In genomic region chr1:156895408-156895874, GRCh38 we compare ENCODE assay signal across 12 cellular contexts. TPM values are rescaled to one million over a fixed set of nuclear protein-coding genes. Genes with fewer than 3 reads are reported as not detected.
DNase-seq lines count a peak whose midpoint lies in the region; ATAC-seq, FAIRE-seq and TF ChIP-seq lines count a peak whose summit lies in the region.
"Had no signal": no experiment of that assay in that cellular context is flagged by ENCODE, and none has a peak within 500 bp of the region (broad histone marks: within the 10 kb centered on the region; RNA-seq: fewer than 3 reads in every experiment).

No MANE protein-coding gene starts in this region.

- H3K36me3 ChIP-seq in IMR-90 (ENCODE audit: control insufficient read depth, insufficient read depth, low read length) (no peaks in the 10 kb centered on the region), brain microvascular endothelial cell (replicated peaks) (no peaks in the 10 kb centered on the region), kidney (ENCODE audit: control insufficient read depth in 1 of 2, insufficient read depth in 2 of 2, low read length in 2 of 2) (no peaks in the 10 kb centered on the region), subcutaneous abdominal adipose tissue (ENCODE audit: control insufficient read depth in 5 of 5, insufficient read depth in 5 of 5, low read length in 5 of 5) (no peaks in the 10 kb centered on the region)

- intact Hi-C loops in IMR-90 (cut with micrococcal nuclease): no loop called here
- intact Hi-C loops in kidney (cut with DNase I): no loop called here
- intact Hi-C loops in activated CD4-positive, alpha-beta T cell treated with anti-CD3 and anti-CD28 coated beads for 36 hours (cut with DNase I, micrococcal nuclease): no loop called here

- H3K27ac ChIP-seq in IMR-90 (ENCODE audit: insufficient read depth, low read length) (peak overlapping the region; percentile 59), brain microvascular endothelial cell (peak overlapping the region; percentile 35), kidney (ENCODE audit: low read depth in 2 of 2, low read length in 2 of 2) (peak overlapping the region; percentile 82 to 95), subcutaneous abdominal adipose tissue (ENCODE audit: low read depth, low read length) (peak overlapping the region; percentile 84)

- no peak for TF ChIP-seq CTCF in IMR-90 (conservative IDR thresholded peaks at IDR 0.05; ENCODE audit: low read depth, low read length)
- TF ChIP-seq CTCF in brain microvascular endothelial cell (IDR thresholded peaks at IDR 0.05; ENCODE audit: low read depth, low read length, missing control alignments): no peak
- no peak for TF ChIP-seq CTCF in kidney (IDR thresholded peaks at IDR 0.05; ENCODE audit: borderline replicate concordance, extremely low read depth, insufficient read depth)

- peak overlapping the region; percentile 87 for H4K91ac ChIP-seq in IMR-90 (ENCODE audit: insufficient read depth, low read depth, low read length)

- peak overlapping the region; percentile 74; the same call in 1 of the 2 replicates for H3K14ac ChIP-seq in IMR-90 (replicated peaks; ENCODE audit: low read depth, low read length)

- H2AK9ac ChIP-seq in IMR-90 (replicated peaks; ENCODE audit: low read depth, low read length, poor library complexity): peak overlapping the region; percentile 96

- H3K9me3 ChIP-seq in IMR-90 (ENCODE audit: control insufficient read depth, insufficient read depth, low read length) (no peaks in the 10 kb centered on the region), kidney (ENCODE audit: control insufficient read depth in 1 of 2, low read length in 2 of 2) (no peaks in the 10 kb centered on the region), subcutaneous abdominal adipose tissue (ENCODE audit: control insufficient read depth in 5 of 5, low read length in 5 of 5) (no peaks in the 10 kb centered on the region)

- H3K18ac ChIP-seq in IMR-90 (ENCODE audit: low read depth, low read length): peak overlapping the region; percentile 65; the same call in 1 of the 2 replicates

- 67% methylated on average over 1 of the region's 6 CpGs; no CpG with 5 or more reads in 1 of the 2 experiments for WGBS in IMR-90 (ENCODE audit: extremely low coverage in 2 of 2, insufficient read length in 1 of 2), 2 experiments

- peak overlapping the region; percentile 92 for H2BK5ac ChIP-seq in IMR-90 (ENCODE audit: low read depth, low read length, poor library complexity, severe bottlenecking)

- H4K5ac ChIP-seq in IMR-90 (ENCODE audit: low read depth, low read length): peak overlapping the region; percentile 59; the same call in 1 of the 2 replicates

- peak overlapping the region; percentile 62 to 68 for H4K8ac ChIP-seq in IMR-90 (ENCODE audit: low read depth in 2 of 2, low read length in 2 of 2)

- H3K4me1 ChIP-seq in IMR-90 (ENCODE audit: control insufficient read depth, insufficient read depth, low read length): peaks cover 42% of the 10 kb centered on the region
- H3K4me1 ChIP-seq in kidney (ENCODE audit: control insufficient read depth in 1 of 2, insufficient read depth in 1 of 2, low read depth in 1 of 2, low read length in 2 of 2): peaks cover 0 to 18% of the 10 kb centered on the region in 2 donors
- peaks cover 7 to 81% (median 55%) of the 10 kb centered on the region in 5 donors for H3K4me1 ChIP-seq in subcutaneous abdominal adipose tissue (ENCODE audit: control insufficient read depth in 5 of 5, insufficient read depth in 5 of 5, low read length in 5 of 5)

- no peaks in the 10 kb centered on the region for H3K9me3 Mint-ChIP-seq in activated CD4-positive, alpha-beta T cell treated with anti-CD3 and anti-CD28 coated beads for 36 hours (ENCODE audit: low read depth)
- H3K9me3 Mint-ChIP-seq: naive thymus-derived CD4-positive, alpha-beta T cell had no signal

- BruUV-seq in IMR-90 (replicated peaks; lab: Mats Ljungman, UMichigan): no TSS peak

- peak overlapping the region; percentile 88 for H2BK120ac ChIP-seq in IMR-90 (ENCODE audit: low read depth, low read length)

- peak overlapping the region; percentile 67 for H2BK20ac ChIP-seq in IMR-90 (ENCODE audit: low read depth, low read length)

- FAIRE-seq in kidney (lab: Jason Lieb, UNC): no peak

- no peak overlapping the region for H3K27ac Mint-ChIP-seq in activated CD4-positive, alpha-beta T cell treated with anti-CD3 and anti-CD28 coated beads for 36 hours

- peaks cover 12% of the 10 kb centered on the region for H3K4me1 Mint-ChIP-seq in activated CD4-positive, alpha-beta T cell treated with anti-CD3 and anti-CD28 coated beads for 36 hours

- peak overlapping the region; percentile 26 for H3K23ac ChIP-seq in IMR-90 (ENCODE audit: low read depth, low read length)

- peak overlapping the region; percentile 41 for H2AK5ac ChIP-seq in IMR-90 (ENCODE audit: low read depth, low read length)

- no peak for ATAC-seq in IMR-90 (ENCODE audit: low read depth)
- ATAC-seq in activated CD4-positive, alpha-beta T cell treated with anti-CD3 and anti-CD28 coated beads for 36 hours: no peak
- ATAC-seq: naive thymus-derived CD4-positive, alpha-beta T cell had no signal

- no peak overlapping the region for H3K4me3 ChIP-seq in IMR-90 (ENCODE audit: insufficient read depth, low read depth, low read length)
- no peak overlapping the region for H3K4me3 ChIP-seq in brain microvascular endothelial cell (ENCODE audit: low read depth, low read length)
- H3K4me3 ChIP-seq in kidney (ENCODE audit: low read length in 2 of 2): peak overlapping the region in 1 of 2 donors; percentile 67
- H3K4me3 ChIP-seq in subcutaneous abdominal adipose tissue (ENCODE audit: low read depth in 1 of 5, low read length in 5 of 5): peak overlapping the region in 3 of 5 donors; percentile 60 to 76 (median 68)

- no peaks in the 10 kb centered on the region for H3K36me3 Mint-ChIP-seq in activated CD4-positive, alpha-beta T cell treated with anti-CD3 and anti-CD28 coated beads for 36 hours (ENCODE audit: low read depth)
- H3K36me3 Mint-ChIP-seq: naive thymus-derived CD4-positive, alpha-beta T cell had no signal

- H2AFZ ChIP-seq in IMR-90 (replicated peaks; ENCODE audit: low read length, poor library complexity): peak overlapping the region; percentile 70

- no peak for TF ChIP-seq RAD21 in IMR-90 (IDR thresholded peaks at IDR 0.05; ENCODE audit: low read length)

- H3K9ac ChIP-seq in IMR-90 (ENCODE audit: low read depth, low read length) (no peak overlapping the region), kidney (ENCODE audit: low read length in 2 of 2) (peak overlapping the region; percentile 29 to 61), subcutaneous abdominal adipose tissue (ENCODE audit: low read length in 5 of 5) (peak overlapping the region in 1 of 5 donors; percentile 72)

- H3K9me1 ChIP-seq in IMR-90 (ENCODE audit: insufficient read depth, low read length): peaks cover 24% of the 10 kb centered on the region

- H4K20me1 ChIP-seq in IMR-90 (ENCODE audit: insufficient read depth, low read length): peaks cover 2% of the 10 kb centered on the region; the same call in 1 of the 2 replicates

- peak overlapping the region; percentile 76 for H3K4ac ChIP-seq in IMR-90 (ENCODE audit: low read depth, low read length)

- H3K27me3 Mint-ChIP-seq in activated CD4-positive, alpha-beta T cell treated with anti-CD3 and anti-CD28 coated beads for 36 hours: peaks cover 39% of the 10 kb centered on the region

- H3K27me3 ChIP-seq in IMR-90 (ENCODE audit: control insufficient read depth, insufficient read depth, low read length) (no peaks in the 10 kb centered on the region; the same call in 1 of the 2 replicates), brain microvascular endothelial cell (replicated peaks) (no peaks in the 10 kb centered on the region), subcutaneous abdominal adipose tissue (ENCODE audit: control insufficient read depth in 5 of 5, insufficient read depth in 4 of 5, low read length in 5 of 5) (peaks cover 0 to 9% (median 3%) of the 10 kb centered on the region in 5 donors)

- no peak for TF ChIP-seq POLR2A in IMR-90 (IDR thresholded peaks at IDR 0.05; ENCODE audit: low read depth, low read length)

- dilution Hi-C loops in IMR-90 (cut with HindIII; ENCODE audit: low sequenced_read_pairs, unreplicated experiment): no loop called here

- DNase-seq in IMR-90 (peak; percentile 27), brain microvascular endothelial cell (no peak), kidney (no peak), T1000 (lab: John Stamatoyannopoulos, UW) (no peak), mucosa of gallbladder (ENCODE audit: low spot score) (no peak), OCI-M2 (lab: John Stamatoyannopoulos, UW; ENCODE audit: unreplicated experiment) (no peak)
- DNase-seq in activated CD4-positive, alpha-beta T cell treated with anti-CD3 and anti-CD28 coated beads for 36 hours: no peak
- DNase-seq: activated CD4-positive, alpha-beta T cell treated with anti-CD3 and anti-CD28 coated beads for 4 hours; amniotic stem cell; naive thymus-derived CD4-positive, alpha-beta T cell; NCI-H187 had no signal

- H2BK15ac ChIP-seq in IMR-90 (ENCODE audit: low read depth, low read length): peak overlapping the region; percentile 47; the same call in 2 of the 3 replicates

- H3K4me2 ChIP-seq in IMR-90 (ENCODE audit: low read depth, low read length): 0 out of 2 replicates have a peak overlapping the region, but pooled peaks have one; percentile 14

- POLR2A ChIA-PET in IMR-90 (lab: Charles Lee; ENCODE audit: unreplicated experiment): interaction anchor here (1.2 kb wide), 1 partner anchor 167 kb away, joined by 3 read pairs; the partner anchor contains the start of genes ISG20L2 and METTL25B
- POLR2A ChIA-PET in activated CD4-positive, alpha-beta T cell treated with anti-CD3 and anti-CD28 coated beads for 36 hours (lab: Charles Lee): no interaction called here

- peak overlapping the region; percentile 34; the same call in 1 of the 2 replicates for H3K56ac ChIP-seq in IMR-90 (ENCODE audit: extremely low read depth, insufficient read depth, low read length)

- in situ Hi-C loops in IMR-90 (cut with MboI; ENCODE audit: low sequenced_read_pairs) (no loop called here), brain microvascular endothelial cell (cut with HindIII; ENCODE audit: low pct_ligation_motif_present, low sequenced_read_pairs) (no loop called here)

- CTCF ChIA-PET in IMR-90 (lab: Yijun Ruan, JAX): no interaction called here
- CTCF ChIA-PET in activated CD4-positive, alpha-beta T cell treated with anti-CD3 and anti-CD28 coated beads for 36 hours (lab: Charles Lee): interaction anchor here (1.1 kb wide), 1 partner anchor 57 kb away, joined by 7 read pairs; no protein-coding TSS in a partner anchor

- no peak overlapping the region for H3K4me3 Mint-ChIP-seq in activated CD4-positive, alpha-beta T cell treated with anti-CD3 and anti-CD28 coated beads for 36 hours

- peaks cover 23 to 68% of the 10 kb centered on the region in 2 experiments for H3K79me1 ChIP-seq in IMR-90 (ENCODE audit: low read depth in 1 of 2, low read length in 2 of 2)

RNA-seq across cellular contexts. Expression of gene PEAR1, which starts 1.9 kb away (rescaled TPM):
- 2.0 and 2.8 TPM in 2 replicates for total RNA-seq in IMR-90 (2012; rRNA removed)
- polyA plus RNA-seq in IMR-90 (2012; rRNA removed): 44.4 and 52.1 TPM in 2 replicates
- polyA plus RNA-seq in IMR-90 (2012; cell fraction: cytosol; rRNA removed): 21.9 and 40.2 TPM in 2 replicates
- 199 and 366 TPM in 2 replicates for polyA plus RNA-seq in IMR-90 (2012; cell fraction: nucleus; rRNA removed; ENCODE audit: low replicate concordance)
- 17.2 TPM for total RNA-seq in kidney
- 4.5 TPM for polyA plus RNA-seq in kidney (ENCODE audit: insufficient read depth, low read depth, low replicate concordance)
- not detected for total RNA-seq in activated CD4-positive, alpha-beta T cell treated with anti-CD3 and anti-CD28 coated beads for 36 hours
- total RNA-seq in mucosa of gallbladder: 9.9 TPM

RNA-seq across cellular contexts. Expression of gene LRRC71, which starts 25.0 kb away (rescaled TPM):
- total RNA-seq in IMR-90 (2012; rRNA removed) (not detected in 2 replicates), kidney (0.50 TPM), mucosa of gallbladder (0.23 TPM)
- polyA plus RNA-seq in IMR-90 (2012; rRNA removed) (0.47 and 0.50 TPM in 2 replicates), kidney (ENCODE audit: insufficient read depth, low read depth, low replicate concordance) (0.19 TPM)
- polyA plus RNA-seq in IMR-90 (2012; cell fraction: cytosol; rRNA removed): 0.07 TPM in 1 of 2 replicates, not detected in the other
- polyA plus RNA-seq in IMR-90 (2012; cell fraction: nucleus; rRNA removed; ENCODE audit: low replicate concordance): 2.9 and 4.0 TPM in 2 replicates
- not detected for total RNA-seq in activated CD4-positive, alpha-beta T cell treated with anti-CD3 and anti-CD28 coated beads for 36 hours
- total RNA-seq: naive thymus-derived CD4-positive, alpha-beta T cell had no signal
- polyA plus RNA-seq: naive thymus-derived CD4-positive, alpha-beta T cell had no signal

RNA-seq across cellular contexts. Expression of gene NTRK1, which starts 34.8 kb away (rescaled TPM):
- total RNA-seq in IMR-90 (2012; rRNA removed) (not detected in 2 replicates), kidney (1.0 TPM), mucosa of gallbladder (3.3 TPM)
- polyA plus RNA-seq in IMR-90 (2012; rRNA removed) (0.03 TPM in 1 of 2 replicates, not detected in the other), kidney (ENCODE audit: insufficient read depth, low read depth, low replicate concordance) (1.3 TPM)
- 0.02 TPM in 1 of 2 replicates, not detected in the other for polyA plus RNA-seq in IMR-90 (2012; cell fraction: cytosol; rRNA removed)
- 0.07 and 0.11 TPM in 2 replicates for polyA plus RNA-seq in IMR-90 (2012; cell fraction: nucleus; rRNA removed; ENCODE audit: low replicate concordance)
- total RNA-seq in activated CD4-positive, alpha-beta T cell treated with anti-CD3 and anti-CD28 coated beads for 36 hours: 1 to 10 TPM; 4.4 to 6.1 TPM

RNA-seq across cellular contexts. Expression of gene INSRR, which starts 36.5 kb away (rescaled TPM):
- total RNA-seq in IMR-90 (2012; rRNA removed): not detected in 2 replicates
- polyA plus RNA-seq in IMR-90 (2012; rRNA removed): not detected in 2 replicates
- not detected in 2 replicates for polyA plus RNA-seq in IMR-90 (2012; cell fraction: cytosol; rRNA removed)
- not detected in 2 replicates for polyA plus RNA-seq in IMR-90 (2012; cell fraction: nucleus; rRNA removed; ENCODE audit: low replicate concordance)
- 0.35 TPM for total RNA-seq in kidney
- 2.4 TPM for polyA plus RNA-seq in kidney (ENCODE audit: insufficient read depth, low read depth, low replicate concordance)
- total RNA-seq in activated CD4-positive, alpha-beta T cell treated with anti-CD3 and anti-CD28 coated beads for 36 hours: under 1 TPM; 0.14 to 0.18 TPM
- 0.58 TPM for total RNA-seq in mucosa of gallbladder
- polyA plus RNA-seq: naive thymus-derived CD4-positive, alpha-beta T cell had no signal

Comparison
In these comparisons a context has a peak if more than half of its experiments do, and no peak if none do; other contexts are left out.
1. H3K27ac ChIP-seq: peak in every context shown above with its lines; median percentile 88 in kidney; 84 in subcutaneous abdominal adipose tissue; 59 in IMR-90; 35 in brain microvascular endothelial cell.
2. H3K4me3 ChIP-seq: peak in subcutaneous abdominal adipose tissue (3 of 5); none in IMR-90 (single experiment) and brain microvascular endothelial cell (single experiment).